10 cellular contexts compared by ENCODE assay signal in the genomic region with DNA sequence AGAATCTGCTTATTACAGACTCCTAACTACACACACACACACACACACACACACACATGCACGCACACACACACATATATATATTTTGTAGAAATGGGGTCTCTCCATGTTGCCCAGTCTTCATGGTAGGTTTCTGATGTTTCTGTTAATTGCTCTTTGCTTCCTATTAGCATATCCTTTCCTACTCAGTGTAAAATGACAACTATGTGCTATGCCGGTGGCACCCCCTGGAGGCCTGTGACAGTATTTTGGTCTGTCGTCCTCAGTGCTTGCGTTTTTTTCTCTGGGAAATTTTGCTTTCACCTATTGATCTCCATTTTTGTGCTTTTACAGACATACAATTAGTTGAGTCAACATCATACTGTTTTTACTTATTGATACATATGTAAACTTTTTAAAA.
DNase-seq lines count a peak whose midpoint lies in the region; ATAC-seq and TF ChIP-seq lines count a peak whose summit lies in the region.
"Had no signal": no experiment of that assay in that cellular context is flagged by ENCODE, and none has a peak within 500 bp of the region (broad histone marks: within the 10 kb centered on the region; RNA-seq: fewer than 3 reads in every experiment).

No MANE protein-coding gene starts in this region.

- H3K4me3 ChIP-seq in colonic mucosa = no peak overlapping the region

- H3K27me3 ChIP-seq in colonic mucosa = no peaks in the 10 kb centered on the region

- DNase-seq in NCI-H2107 treated with DMSO at 0.1 percent for 48 hours (lab: John Stamatoyannopoulos, UW; ENCODE audit: unreplicated experiment) (peak; percentile 4), NCI-H2107 (lab: John Stamatoyannopoulos, UW) (no peak), Kasumi-1 (lab: John Stamatoyannopoulos, UW) (peak; percentile 32 to 57), colonic mucosa (peak; percentile 71), progenitor cell of endocrine pancreas (ENCODE audit: low spot score, unreplicated experiment) (no peak)
- DNase-seq in stimulated activated naive CD4-positive, alpha-beta T cell treated with Interleukin-2 at 50 U/mL for 16 hours (lab: John Stamatoyannopoulos, UW) = no peak
- no peak for DNase-seq in activated naive CD4-positive, alpha-beta T cell treated with Interleukin-2 at 50 U/mL for 16 hours
- DNase-seq: natural killer cell, SHP77 treated with DMSO at 0.1 percent for 48 hours had no signal

- H3K27ac Mint-ChIP-seq in progenitor cell of endocrine pancreas = no peak overlapping the region
- H3K27ac Mint-ChIP-seq: natural killer cell had no signal

- TF ChIP-seq CTCF in colonic mucosa (IDR thresholded peaks at IDR 0.05) = peak; percentile 43
- peak; percentile 47 for TF ChIP-seq CTCF in progenitor cell of endocrine pancreas (IDR thresholded peaks at IDR 0.05; ENCODE audit: unreplicated experiment)

- H3K4me1 ChIP-seq in colonic mucosa = no peaks in the 10 kb centered on the region

- no peak overlapping the region for H3K27ac ChIP-seq in colonic mucosa

- ATAC-seq in GM21526 (IDR thresholded peaks at IDR 0.05; ENCODE audit: low FRiP score, unreplicated experiment) = no peak
- ATAC-seq: natural killer cell had no signal

- intact Hi-C loops in colonic mucosa (cut with DNase I) = loop anchor here (5.0 kb wide), 1 partner anchor 45 kb away; no protein-coding TSS in a partner anchor

- H3K36me3 ChIP-seq in colonic mucosa = no peaks in the 10 kb centered on the region

- H3K4me3 Mint-ChIP-seq in progenitor cell of endocrine pancreas (ENCODE audit: low read depth) = no peak overlapping the region
- H3K4me3 Mint-ChIP-seq: natural killer cell had no signal

- H3K9me3 ChIP-seq in colonic mucosa = no peaks in the 10 kb centered on the region

- H3K9me3 Mint-ChIP-seq in progenitor cell of endocrine pancreas (ENCODE audit: low read depth) = no peaks in the 10 kb centered on the region

- no peak overlapping the region for H3K9ac ChIP-seq in colonic mucosa (ENCODE audit: low read depth in 2 of 2, low read length in 2 of 2)

- H3K36me3 Mint-ChIP-seq in progenitor cell of endocrine pancreas (ENCODE audit: insufficient read depth) = no peaks in the 10 kb centered on the region
- H3K36me3 Mint-ChIP-seq: natural killer cell had no signal

- H3K4me1 Mint-ChIP-seq in progenitor cell of endocrine pancreas (ENCODE audit: low read depth) = peaks cover 2% of the 10 kb centered on the region
- H3K4me1 Mint-ChIP-seq: natural killer cell had no signal

- no peaks in the 10 kb centered on the region for H3K27me3 Mint-ChIP-seq in progenitor cell of endocrine pancreas

Comparison
In these comparisons a context has a peak if more than half of its experiments do, and no peak if none do; other contexts are left out.
1. DNase-seq: peak in NCI-H2107 treated with DMSO at 0.1 percent for 48 hours (single experiment), Kasumi-1 (2 of 2) and colonic mucosa (single experiment); none in NCI-H2107 (single experiment), progenitor cell of endocrine pancreas (single experiment), stimulated activated naive CD4-positive, alpha-beta T cell treated with Interleukin-2 at 50 U/mL for 16 hours (single experiment) and activated naive CD4-positive, alpha-beta T cell treated with Interleukin-2 at 50 U/mL for 16 hours (single experiment).